Comparison of ENCODE assay signal across 9 cellular contexts in the genomic region with DNA sequence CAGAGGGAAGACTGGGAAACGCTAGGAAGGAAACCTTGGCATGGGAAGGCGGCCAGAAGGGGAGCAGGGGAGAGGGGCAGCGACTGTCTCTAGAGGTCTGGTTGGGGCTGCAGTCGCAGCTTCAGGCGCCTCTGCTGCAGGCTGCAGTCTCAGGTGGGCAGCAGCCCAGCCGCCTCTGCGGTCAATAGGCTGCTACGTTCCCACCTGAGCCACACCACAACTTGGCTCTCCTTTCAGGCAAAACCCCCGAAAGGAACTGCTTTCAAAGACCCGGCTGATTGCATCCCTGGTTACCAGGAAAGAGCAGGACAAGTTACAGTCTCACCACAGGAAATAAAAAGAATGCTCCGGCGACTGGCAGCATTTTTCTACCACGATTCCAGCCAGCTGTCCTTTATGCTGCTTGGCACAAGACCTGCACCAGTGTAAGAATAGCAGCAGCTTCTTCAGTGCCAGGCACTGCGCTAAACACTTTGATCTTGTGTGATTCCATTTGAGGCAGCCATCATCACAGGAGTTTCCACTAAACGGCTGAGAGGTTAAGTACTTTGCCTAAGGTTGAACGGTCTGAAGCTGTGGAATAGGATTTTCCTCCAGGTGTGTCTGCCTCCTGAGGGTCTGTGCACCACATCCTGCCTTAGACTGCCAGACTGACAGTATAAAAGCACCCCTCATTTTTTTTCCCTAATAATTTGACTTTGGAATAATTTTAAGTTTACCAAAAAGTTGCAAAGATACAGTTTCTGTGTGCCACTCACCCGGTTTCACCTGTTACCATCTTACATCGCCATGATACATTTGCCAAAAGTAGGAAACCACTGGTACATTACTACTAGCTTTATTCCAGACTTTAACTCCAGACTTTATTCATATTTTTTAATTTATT. TPM values are rescaled to one million over a fixed set of nuclear protein-coding genes. Genes with fewer than 3 reads are reported as not detected.
DNase-seq lines count a peak whose midpoint lies in the region; ATAC-seq, FAIRE-seq and TF ChIP-seq lines count a peak whose summit lies in the region.
"Had no signal": no experiment of that assay in that cellular context is flagged by ENCODE, and none has a peak within 500 bp of the region (broad histone marks: within the 10 kb centered on the region; RNA-seq: fewer than 3 reads in every experiment).

No MANE protein-coding gene starts in this region.

- no peak overlapping the region for H3K4me3 Mint-ChIP-seq in immature natural killer cell

- ATAC-seq in A549: peak; percentile 44 to 45
- ATAC-seq in GM19397 (IDR thresholded peaks at IDR 0.05; ENCODE audit: unreplicated experiment): no peak

- H3K27ac ChIP-seq in A549 (no peak overlapping the region), iPS-20b (ENCODE audit: low read length) (no peak overlapping the region)

- H3K4me1 ChIP-seq in A549 (peaks cover 25% of the 10 kb centered on the region; the same call in 2 of the 3 replicates), adipocyte (ENCODE audit: control insufficient read depth, insufficient read depth, low read length) (peaks cover 32% of the 10 kb centered on the region), iPS-20b (ENCODE audit: insufficient read depth, low read length) (peaks cover 6% of the 10 kb centered on the region; the same call in 1 of the 2 replicates)

- peaks cover 15 to 18% of the 10 kb centered on the region in 2 donors for H3K4me1 Mint-ChIP-seq in immature natural killer cell

- DNase-seq in A549 (ENCODE audit: low read depth in 1 of 2, low spot score in 1 of 2) (no peak), adipocyte (ENCODE audit: low read depth) (no peak), NCI-H526 (lab: John Stamatoyannopoulos, UW) (no peak), immature natural killer cell (no peak), kidney glomerular epithelial cell (lab: John Stamatoyannopoulos, UW) (no peak)
- DNase-seq: NCI-H2171 had no signal

- H3K36me3 ChIP-seq in adipocyte (ENCODE audit: control insufficient read depth, insufficient read depth, low read length, severe bottlenecking) (peaks cover 40% of the 10 kb centered on the region), iPS-20b (ENCODE audit: insufficient read depth, low read depth, low read length) (peaks cover 43% of the 10 kb centered on the region)

- H3K27ac Mint-ChIP-seq in immature natural killer cell: peak overlapping the region in 2 of 6 donors; percentile 17 to 55

- H3K27me3 Mint-ChIP-seq in immature natural killer cell (ENCODE audit: low read depth in 3 of 3): peaks cover 2 to 3% (median 2%) of the 10 kb centered on the region in 3 donors

- no peak for TF ChIP-seq RAD21 in A549 (conservative IDR thresholded peaks at IDR 0.05 in 1 of 2, IDR thresholded peaks at IDR 0.05 in 1 of 2)

- no peak for FAIRE-seq in A549 (lab: Jason Lieb, UNC)
- FAIRE-seq in G401.6 (lab: Jason Lieb, UNC): peak; percentile 42

- H3K9me3 Mint-ChIP-seq in immature natural killer cell: no peaks in the 10 kb centered on the region

- H3K27me3 ChIP-seq in adipocyte (replicated peaks; ENCODE audit: control insufficient read depth, insufficient read depth, low read length) (no peaks in the 10 kb centered on the region), iPS-20b (ENCODE audit: insufficient read depth, low read length) (no peaks in the 10 kb centered on the region)

- H3K4me3 ChIP-seq in A549 (no peak overlapping the region), adipocyte (ENCODE audit: low read length) (no peak overlapping the region), iPS-20b (ENCODE audit: low read length) (no peak overlapping the region)

- POLR2A ChIA-PET in A549 (lab: Yijun Ruan, JAX): no interaction called here

- no peak for TF ChIP-seq POLR2A in A549 (IDR thresholded peaks at IDR 0.05; ENCODE audit: low read length)

- H3K36me3 Mint-ChIP-seq in immature natural killer cell: peaks cover 23 to 38% (median 26%) of the 10 kb centered on the region in 3 donors

- TF ChIP-seq CTCF in A549 (IDR thresholded peaks at IDR 0.05): no peak

- H3K9me3 ChIP-seq in A549: no peaks in the 10 kb centered on the region
- no peaks in the 10 kb centered on the region for H3K9me3 ChIP-seq in adipocyte (ENCODE audit: control insufficient read depth, low read length)
- no peaks in the 10 kb centered on the region for H3K9me3 ChIP-seq in iPS-20b (ENCODE audit: insufficient read depth, low read depth, low read length)

- H3K9ac ChIP-seq in adipocyte (ENCODE audit: low read length): peak overlapping the region; percentile 36
- H3K9ac ChIP-seq in iPS-20b (ENCODE audit: low read depth, low read length): peak overlapping the region; percentile 47; the same call in 1 of the 2 replicates

- no peak overlapping the region for H3K4me2 ChIP-seq in A549

- CTCF ChIA-PET in A549 (lab: Yijun Ruan, JAX): interaction anchor here (1.0 to 2.1 kb wide), 2 partner anchors 8 to 9 kb away, joined by 3 to 5 read pairs; no protein-coding TSS in a partner anchor

- TF ChIP-seq EP300 in A549 (IDR thresholded peaks at IDR 0.05): no peak

- WGBS in A549 (ENCODE audit: missing lambda C conversion rate): 80% methylated on average over 18 of the region's 18 CpGs

TF ChIP-seq in A549, 52 proteins besides CTCF, POLR2A, EP300 and RAD21:
- TF ChIP-seq HOXB13 (CRISPR knock-in tag; IDR thresholded peaks at IDR 0.05; ENCODE audit: low read depth): no peak
- TF ChIP-seq CHD2 (IDR thresholded peaks at IDR 0.05; ENCODE audit: low read length, partially characterized antibody): no peak
- no peak for TF ChIP-seq JUN (IDR thresholded peaks at IDR 0.05)
- TF ChIP-seq RCOR1 (IDR thresholded peaks at IDR 0.05; ENCODE audit: low read depth, low read length): no peak
- TF ChIP-seq, protein P1, sequence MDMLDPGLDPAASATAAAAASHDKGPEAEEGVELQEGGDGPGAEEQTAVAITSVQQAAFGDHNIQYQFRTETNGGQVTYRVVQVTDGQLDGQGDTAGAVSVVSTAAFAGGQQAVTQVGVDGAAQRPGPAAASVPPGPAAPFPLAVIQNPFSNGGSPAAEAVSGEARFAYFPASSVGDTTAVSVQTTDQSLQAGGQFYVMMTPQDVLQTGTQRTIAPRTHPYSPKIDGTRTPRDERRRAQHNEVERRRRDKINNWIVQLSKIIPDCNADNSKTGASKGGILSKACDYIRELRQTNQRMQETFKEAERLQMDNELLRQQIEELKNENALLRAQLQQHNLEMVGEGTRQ (IDR thresholded peaks at IDR 0.05): no peak

RNA-seq across cellular contexts. Expression of gene RPS14, which starts 7.5 kb away (rescaled TPM):
- polyA plus RNA-seq in A549 (2011; rRNA removed) (3,799 and 4,312 TPM in 2 replicates), A549 (2017; fragmentation: RNase III; extraction: RNeasy Plus Mini Kit Qiagen cat#74134 plus additional on column Dnase treatment) (3,127 to 3,794 TPM (median 3,716 TPM) in 3 replicates), immature natural killer cell (1,000 to 10,000 TPM; 3,321 to 6,011 (median 3,509) TPM)
- 5,803 and 7,483 TPM in 2 replicates for polyA plus RNA-seq in A549 (2012; cell fraction: cytosol; rRNA removed)
- polyA plus RNA-seq in A549 (2012; cell fraction: nucleus; rRNA removed): 1,682 and 2,988 TPM in 2 replicates
- 949 and 1,168 TPM in 2 replicates for polyA minus RNA-seq in A549 (2011; rRNA and poly(A)+ RNA removed)

RNA-seq across cellular contexts. Expression of gene CD74, which starts 29.3 kb away (rescaled TPM):
- polyA plus RNA-seq in A549 (2011; rRNA removed): not detected in 2 replicates
- polyA plus RNA-seq in A549 (2012; cell fraction: cytosol; rRNA removed): 0.06 and 0.19 TPM in 2 replicates
- 0.11 TPM in 1 of 2 replicates, not detected in the other for polyA plus RNA-seq in A549 (2012; cell fraction: nucleus; rRNA removed)
- not detected in 3 replicates for polyA plus RNA-seq in A549 (2017; fragmentation: RNase III; extraction: RNeasy Plus Mini Kit Qiagen cat#74134 plus additional on column Dnase treatment)
- not detected in 2 replicates for polyA minus RNA-seq in A549 (2011; rRNA and poly(A)+ RNA removed)
- 1,000 to 10,000 TPM in 2 of 3 donors, 100 to 1,000 TPM in 1; 982 to 1,268 (median 1,061) TPM for polyA plus RNA-seq in immature natural killer cell

Comparison
In these comparisons a context has a peak if more than half of its experiments do, and no peak if none do; other contexts are left out.
1. RNA of gene CD74, which starts 29.3 kb away (polyA plus RNA-seq): 982 to 1,268 TPM in immature natural killer cell; 0.06 to 0.19 TPM in A549; every median in the first group is over 100 times any median in the second.